In genomic region chr3:184514151-184514490, GRCh38 we compare ENCODE assay signal across 2 cellular contexts.
TF ChIP-seq lines count a peak whose summit lies in the region.

No MANE protein-coding gene starts in this region.

TF ChIP-seq in H1, 55 proteins besides CTCF, POLR2A, EP300 and RAD21 (continued from another document):
- no peak for TF ChIP-seq JUN (IDR thresholded peaks at IDR 0.05; ENCODE audit: low read depth, low read length)
- TF ChIP-seq SIN3A (conservative IDR thresholded peaks at IDR 0.05 in 1 of 2, IDR thresholded peaks at IDR 0.05 in 1 of 2; ENCODE audit: low read depth in 1 of 2, low read length in 2 of 2), result no peak
- TF ChIP-seq FOSL1 (IDR thresholded peaks at IDR 0.05; ENCODE audit: insufficient read depth, low read depth, low read length), result no peak
- TF ChIP-seq SIX5 (IDR thresholded peaks at IDR 0.05; ENCODE audit: low read depth, low read length), result no peak

TF ChIP-seq in neural cell, 6 proteins besides CTCF, POLR2A, EP300 and RAD21 (continued from another document):
- TF ChIP-seq EZH2 (IDR thresholded peaks at IDR 0.05; ENCODE audit: borderline replicate concordance, insufficient read depth, low read length, poor library complexity, severe bottlenecking), result no peak
- no peak for TF ChIP-seq MXI1 (conservative IDR thresholded peaks at IDR 0.05; ENCODE audit: poor library complexity, severe bottlenecking)
- no peak for TF ChIP-seq POLR2AphosphoS5 (IDR thresholded peaks at IDR 0.05)
- TF ChIP-seq, protein P1, sequence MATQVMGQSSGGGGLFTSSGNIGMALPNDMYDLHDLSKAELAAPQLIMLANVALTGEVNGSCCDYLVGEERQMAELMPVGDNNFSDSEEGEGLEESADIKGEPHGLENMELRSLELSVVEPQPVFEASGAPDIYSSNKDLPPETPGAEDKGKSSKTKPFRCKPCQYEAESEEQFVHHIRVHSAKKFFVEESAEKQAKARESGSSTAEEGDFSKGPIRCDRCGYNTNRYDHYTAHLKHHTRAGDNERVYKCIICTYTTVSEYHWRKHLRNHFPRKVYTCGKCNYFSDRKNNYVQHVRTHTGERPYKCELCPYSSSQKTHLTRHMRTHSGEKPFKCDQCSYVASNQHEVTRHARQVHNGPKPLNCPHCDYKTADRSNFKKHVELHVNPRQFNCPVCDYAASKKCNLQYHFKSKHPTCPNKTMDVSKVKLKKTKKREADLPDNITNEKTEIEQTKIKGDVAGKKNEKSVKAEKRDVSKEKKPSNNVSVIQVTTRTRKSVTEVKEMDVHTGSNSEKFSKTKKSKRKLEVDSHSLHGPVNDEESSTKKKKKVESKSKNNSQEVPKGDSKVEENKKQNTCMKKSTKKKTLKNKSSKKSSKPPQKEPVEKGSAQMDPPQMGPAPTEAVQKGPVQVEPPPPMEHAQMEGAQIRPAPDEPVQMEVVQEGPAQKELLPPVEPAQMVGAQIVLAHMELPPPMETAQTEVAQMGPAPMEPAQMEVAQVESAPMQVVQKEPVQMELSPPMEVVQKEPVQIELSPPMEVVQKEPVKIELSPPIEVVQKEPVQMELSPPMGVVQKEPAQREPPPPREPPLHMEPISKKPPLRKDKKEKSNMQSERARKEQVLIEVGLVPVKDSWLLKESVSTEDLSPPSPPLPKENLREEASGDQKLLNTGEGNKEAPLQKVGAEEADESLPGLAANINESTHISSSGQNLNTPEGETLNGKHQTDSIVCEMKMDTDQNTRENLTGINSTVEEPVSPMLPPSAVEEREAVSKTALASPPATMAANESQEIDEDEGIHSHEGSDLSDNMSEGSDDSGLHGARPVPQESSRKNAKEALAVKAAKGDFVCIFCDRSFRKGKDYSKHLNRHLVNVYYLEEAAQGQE (IDR thresholded peaks at IDR 0.05; ENCODE audit: borderline replicate concordance), result no peak
TF ChIP-seq in neural cell: peak in this region for 0.
